Comparison of ENCODE assay signal across 8 cellular contexts in genomic region chr12:57941165-57941894, GRCh38. TPM values are rescaled to one million over a fixed set of nuclear protein-coding genes. Genes with fewer than 3 reads are reported as not detected.
DNase-seq lines count a peak whose midpoint lies in the region; ATAC-seq and TF ChIP-seq lines count a peak whose summit lies in the region.

TSS of gene ATP23 (plus strand) at chr12:57941567. CDS start at chr12:57941702, 135 bp downstream.

- peak; percentile 88 for ATAC-seq in HG02642 (IDR thresholded peaks at IDR 0.05; ENCODE audit: poor library complexity, unreplicated experiment)

- H3K9me3 Mint-ChIP-seq in activated naive CD8-positive, alpha-beta T cell (ENCODE audit: low read depth) = no peaks in the 10 kb centered on the region
- no peaks in the 10 kb centered on the region for H3K9me3 Mint-ChIP-seq in osteocyte (ENCODE audit: unreplicated experiment)

- no peaks in the 10 kb centered on the region for H3K27me3 Mint-ChIP-seq in activated naive CD8-positive, alpha-beta T cell
- peaks cover 4% of the 10 kb centered on the region for H3K27me3 Mint-ChIP-seq in osteocyte (ENCODE audit: unreplicated experiment)

- TF ChIP-seq POLR2A in GM10847 (IDR thresholded peaks at IDR 0.05; ENCODE audit: extremely low read depth, insufficient read length) = peak; percentile 82

- peak within 1 kb of the TSS; percentile 97 for H3K27ac ChIP-seq in thymus (ENCODE audit: low read depth)

- no peaks in the 10 kb centered on the region for H3K27me3 ChIP-seq in thymus (ENCODE audit: control insufficient read depth, insufficient read depth)

- H3K4me3 Mint-ChIP-seq in activated naive CD8-positive, alpha-beta T cell = peak within 1 kb of the TSS; percentile 95
- peak within 1 kb of the TSS; percentile 90 for H3K4me3 Mint-ChIP-seq in osteocyte (ENCODE audit: unreplicated experiment)

- peak; percentile 68 for DNase-seq in NCI-H1105 (lab: John Stamatoyannopoulos, UW)
- peak; percentile 52 for DNase-seq in SKM-1 (lab: John Stamatoyannopoulos, UW; ENCODE audit: unreplicated experiment)
- DNase-seq in head of caudate nucleus = peak; percentile 72 to 97 (median 91)
- DNase-seq in osteocyte (ENCODE audit: extremely low spot score, unreplicated experiment) = peak; percentile 94

- no peaks in the 10 kb centered on the region for H3K9me3 ChIP-seq in thymus (ENCODE audit: control insufficient read depth)

- peaks cover 4% of the 10 kb centered on the region for H3K36me3 Mint-ChIP-seq in activated naive CD8-positive, alpha-beta T cell
- H3K36me3 Mint-ChIP-seq in osteocyte (ENCODE audit: unreplicated experiment) = no peaks in the 10 kb centered on the region

- peaks cover 21% of the 10 kb centered on the region for H3K4me1 ChIP-seq in thymus (ENCODE audit: control insufficient read depth, insufficient read depth, low read length)

- H3K27ac Mint-ChIP-seq in activated naive CD8-positive, alpha-beta T cell = peak within 1 kb of the TSS; percentile 96
- H3K27ac Mint-ChIP-seq in osteocyte (ENCODE audit: unreplicated experiment) = peak within 1 kb of the TSS; percentile 92

- no peaks in the 10 kb centered on the region for H3K36me3 ChIP-seq in thymus (ENCODE audit: control insufficient read depth, insufficient read depth)

- H3K4me1 Mint-ChIP-seq in activated naive CD8-positive, alpha-beta T cell (ENCODE audit: low read depth) = peaks cover 48% of the 10 kb centered on the region
- peaks cover 21% of the 10 kb centered on the region for H3K4me1 Mint-ChIP-seq in osteocyte (ENCODE audit: unreplicated experiment)

- intact Hi-C loops in head of caudate nucleus (cut with DNase I) = no loop called here

- TF ChIP-seq CTCF in osteocyte (IDR thresholded peaks at IDR 0.05) = no peak

- H3K4me3 ChIP-seq in thymus (ENCODE audit: low read length) = peak within 1 kb of the TSS; percentile 79

- WGBS in thymus = 1% methylated on average over 55 of the region's 55 CpGs

RNA-seq across cellular contexts. Expression of gene ATP23, which starts in this region (rescaled TPM):
- 2.6 and 3.2 TPM in 2 replicates for total RNA-seq in osteocyte
- 15.6 TPM for polyA plus RNA-seq in thymus

Comparison
In these comparisons a context has a peak if more than half of its experiments do, and no peak if none do; other contexts are left out.
1. Peak in every context shown above with its lines: DNase-seq, ATAC-seq, H3K4me3 ChIP-seq and H3K27ac ChIP-seq.